Comparison of ENCODE assay signal across 8 cellular contexts in the genomic region with DNA sequence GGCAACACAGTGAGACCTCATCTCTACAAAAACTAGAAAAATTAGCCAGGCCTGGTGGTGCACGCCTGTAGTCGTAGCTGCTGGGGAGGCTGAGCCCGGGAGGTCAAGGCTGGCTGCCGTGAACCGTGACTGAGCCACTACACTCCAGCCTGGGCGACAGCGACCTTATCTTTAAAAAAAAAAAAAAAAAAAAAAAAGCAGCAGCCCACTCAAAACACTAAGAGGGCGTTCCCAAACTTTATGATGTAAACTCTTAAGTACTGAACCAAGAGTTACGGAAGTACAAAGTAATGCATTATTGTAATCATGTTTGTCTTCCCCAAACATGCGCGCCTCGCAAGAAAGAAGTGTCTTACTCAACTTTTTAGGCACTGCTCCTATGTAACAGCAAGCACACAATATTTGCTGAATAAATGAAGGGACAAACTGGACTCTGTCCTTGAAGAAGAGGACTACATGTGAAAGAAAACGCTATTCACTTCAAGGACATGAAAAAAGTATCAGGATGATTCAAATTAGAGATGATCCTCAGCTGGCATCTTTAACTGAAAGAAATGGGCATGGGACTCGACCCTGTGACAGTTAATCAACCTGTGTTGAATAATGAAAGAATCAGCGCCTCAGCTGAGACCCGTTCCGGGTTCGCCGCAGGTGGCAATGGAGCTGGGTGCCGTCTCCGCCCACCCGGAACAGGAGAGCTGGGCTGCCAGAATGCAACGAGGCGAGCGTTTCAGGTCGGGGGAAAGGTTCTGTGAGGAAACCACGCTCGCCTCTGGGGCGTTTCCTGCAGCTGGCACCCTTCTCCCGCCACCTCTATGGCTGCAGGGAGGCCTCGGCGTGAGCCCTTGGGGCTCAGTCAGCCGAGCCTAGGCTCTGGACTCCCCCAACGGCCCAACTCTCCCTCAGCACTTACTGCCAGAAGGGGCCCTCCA. TPM values are rescaled to one million over a fixed set of nuclear protein-coding genes. Genes with fewer than 3 reads are reported as not detected.
DNase-seq lines count a peak whose midpoint lies in the region; ATAC-seq and TF ChIP-seq lines count a peak whose summit lies in the region.

No MANE protein-coding gene starts in this region.

- no peak overlapping the region for H3K4ac ChIP-seq in neuronal stem cell (ENCODE audit: low read length)

- H3K18ac ChIP-seq in neuronal stem cell (ENCODE audit: low read length): peak overlapping the region; percentile 94

- no peak overlapping the region for H2BK5ac ChIP-seq in neuronal stem cell (ENCODE audit: low read length)

- H3K4me1 Mint-ChIP-seq in CD4-positive, alpha-beta memory T cell: peaks cover 38 to 66% (median 49%) of the 10 kb centered on the region in 4 donors
- peaks cover 19% of the 10 kb centered on the region for H3K4me1 Mint-ChIP-seq in activated T-helper 17 cell treated with anti-CD3 and anti-CD28 coated beads, Interleukin-2, amount 50 U/mL, for 72 hours

- peaks cover 3% of the 10 kb centered on the region for H3K36me3 ChIP-seq in CD4-positive, alpha-beta memory T cell (ENCODE audit: insufficient read depth, low read length)
- H3K36me3 ChIP-seq in Peyer's patch (peaks cover 0 to 23% (median 0%) of the 10 kb centered on the region in 3 donors), neuronal stem cell (replicated peaks in 1 of 2; ENCODE audit: control insufficient read depth in 2 of 2, insufficient read depth in 2 of 2, low read length in 2 of 2) (peaks cover 0 to 26% of the 10 kb centered on the region in 2 donors)

- peak; percentile 85 to 92 (median 88) for DNase-seq in CD4-positive, alpha-beta memory T cell
- DNase-seq in HPDE6-E6E7 (ENCODE audit: extremely low spot score) (peak; percentile 61), Peyer's patch (peak; percentile 82 to 93 (median 88)), fibroblast of villous mesenchyme (ENCODE audit: low read depth) (peak; percentile 66), neuronal stem cell (ENCODE audit: low spot score) (no peak), superior temporal gyrus (ENCODE audit: extremely low spot score) (peak; percentile 39)

- ATAC-seq in GM19468 (IDR thresholded peaks at IDR 0.05; ENCODE audit: extremely low read depth, unreplicated experiment): peak; percentile 16
- ATAC-seq in activated T-helper 17 cell treated with anti-CD3 and anti-CD28 coated beads, Interleukin-2, amount 50 U/mL, for 72 hours (replicated peaks): peak; percentile 56

- intact Hi-C loops in CD4-positive, alpha-beta memory T cell (cut with micrococcal nuclease): loop anchor here (1.0 to 5.0 kb wide), 8 partner anchors 14 to 125 kb away; partner anchors contain the start of genes B2M, EIF3J and PATL2

- CTCF ChIA-PET in CD4-positive, alpha-beta memory T cell (lab: Charles Lee; ENCODE audit: partially characterized antibody): interaction anchor here (0.6 to 12.5 kb wide), 23 partner anchors 10 to 130 kb away, joined by 3 to 821 read pairs (median 7); partner anchors contain the start of genes B2M, PATL2 and TRIM69

- peak overlapping the region; percentile 81 for H3K4me2 ChIP-seq in neuronal stem cell (ENCODE audit: insufficient read depth, low read length, poor library complexity, severe bottlenecking)

- H3K4me1 ChIP-seq in CD4-positive, alpha-beta memory T cell (ENCODE audit: insufficient read depth, low read length): peaks cover 60% of the 10 kb centered on the region
- H3K4me1 ChIP-seq in Peyer's patch: peaks cover 0 to 12% (median 8%) of the 10 kb centered on the region in 4 donors
- peaks cover 1 to 5% of the 10 kb centered on the region in 2 donors for H3K4me1 ChIP-seq in neuronal stem cell (ENCODE audit: control insufficient read depth in 2 of 2, insufficient read depth in 1 of 2, low read depth in 1 of 2, low read length in 2 of 2)

- peak overlapping the region; percentile 96 for H3K27ac ChIP-seq in CD4-positive, alpha-beta memory T cell (ENCODE audit: low read depth, low read length)
- H3K27ac ChIP-seq in Peyer's patch (peak overlapping the region; percentile 96 to 100 (median 98)), neuronal stem cell (replicated peaks; ENCODE audit: low read length) (peak overlapping the region; percentile 58)

- TF ChIP-seq CTCF in Peyer's patch (IDR thresholded peaks at IDR 0.05) (no peak), fibroblast of villous mesenchyme (IDR thresholded peaks at IDR 0.05; ENCODE audit: insufficient read depth, low read depth, low read length) (no peak)

- POLR2A ChIA-PET in CD4-positive, alpha-beta memory T cell (lab: Charles Lee; ENCODE audit: partially characterized antibody): interaction anchor here (0.5 to 51.9 kb wide), 28 partner anchors 8 to 535 kb away, joined by 3 to 5737 read pairs (median 6); partner anchors contain the start of genes B2M, EIF3J, PATL2 and TRIM69

- peak overlapping the region; percentile 56 for H3K23ac ChIP-seq in neuronal stem cell (ENCODE audit: low read depth, low read length, poor library complexity)

- no peaks in the 10 kb centered on the region for H3K9me3 Mint-ChIP-seq in CD4-positive, alpha-beta memory T cell
- no peaks in the 10 kb centered on the region for H3K9me3 Mint-ChIP-seq in activated T-helper 17 cell treated with anti-CD3 and anti-CD28 coated beads, Interleukin-2, amount 50 U/mL, for 72 hours

- peak overlapping the region; percentile 49 for H4K8ac ChIP-seq in neuronal stem cell (ENCODE audit: low read depth, low read length)

- no peak overlapping the region for H4K91ac ChIP-seq in neuronal stem cell (ENCODE audit: low read depth, low read length, poor library complexity)

- peak overlapping the region; percentile 73 for H3K14ac ChIP-seq in neuronal stem cell (ENCODE audit: low read length)

- H3K27me3 Mint-ChIP-seq in CD4-positive, alpha-beta memory T cell: no peaks in the 10 kb centered on the region
- H3K27me3 Mint-ChIP-seq in activated T-helper 17 cell treated with anti-CD3 and anti-CD28 coated beads, Interleukin-2, amount 50 U/mL, for 72 hours: no peaks in the 10 kb centered on the region

- no peaks in the 10 kb centered on the region for H3K9me3 ChIP-seq in CD4-positive, alpha-beta memory T cell (ENCODE audit: control insufficient read depth in 1 of 2, low read length in 2 of 2)
- H3K9me3 ChIP-seq in Peyer's patch: no peaks in the 10 kb centered on the region
- no peaks in the 10 kb centered on the region for H3K9me3 ChIP-seq in neuronal stem cell (replicated peaks in 1 of 2; ENCODE audit: control insufficient read depth in 2 of 2, insufficient read depth in 1 of 2, low read depth in 1 of 2, low read length in 2 of 2)

- TF ChIP-seq POLR2A in Peyer's patch (IDR thresholded peaks at IDR 0.05): no peak

- H2AK5ac ChIP-seq in neuronal stem cell (ENCODE audit: low read depth, low read length): no peak overlapping the region

- H3K4me3 ChIP-seq in CD4-positive, alpha-beta memory T cell (ENCODE audit: low read length in 2 of 2): peak overlapping the region; percentile 49 to 81
- peak overlapping the region; percentile 84 to 98 (median 88) for H3K4me3 ChIP-seq in Peyer's patch
- peak overlapping the region; percentile 99 for H3K4me3 ChIP-seq in fibroblast of villous mesenchyme (ENCODE audit: low read depth, low read length)
- peak overlapping the region; percentile 86 to 96 for H3K4me3 ChIP-seq in neuronal stem cell (ENCODE audit: low read length in 2 of 2)

- no peak overlapping the region for H2BK15ac ChIP-seq in neuronal stem cell (ENCODE audit: low read length)

- H2BK120ac ChIP-seq in neuronal stem cell (ENCODE audit: low read depth, low read length): no peak overlapping the region

- H2AFZ ChIP-seq in neuronal stem cell (ENCODE audit: low read length): peak overlapping the region; percentile 94

- peaks cover 12 to 24% of the 10 kb centered on the region in 2 donors for H3K36me3 Mint-ChIP-seq in CD4-positive, alpha-beta memory T cell
- H3K36me3 Mint-ChIP-seq in activated T-helper 17 cell treated with anti-CD3 and anti-CD28 coated beads, Interleukin-2, amount 50 U/mL, for 72 hours (ENCODE audit: low read depth): peaks cover 55% of the 10 kb centered on the region

- peak overlapping the region; percentile 94 for H3K9ac ChIP-seq in neuronal stem cell (ENCODE audit: low read depth, low read length, poor library complexity)

- peak overlapping the region; percentile 93 to 100 (median 97) for H3K27ac Mint-ChIP-seq in CD4-positive, alpha-beta memory T cell
- H3K27ac Mint-ChIP-seq in activated T-helper 17 cell treated with anti-CD3 and anti-CD28 coated beads, Interleukin-2, amount 50 U/mL, for 72 hours: peak overlapping the region; percentile 97

- H3K79me1 ChIP-seq in neuronal stem cell (ENCODE audit: low read depth, low read length): peaks cover 2% of the 10 kb centered on the region

- no CpG with 5 or more reads among the region's 34 CpGs for WGBS in neuronal stem cell (ENCODE audit: extremely low coverage in 2 of 2, insufficient read length in 2 of 2, insufficient replicate concordance in 1 of 2), 2 donors

- H3K27me3 ChIP-seq in CD4-positive, alpha-beta memory T cell (ENCODE audit: insufficient read depth, low read length): no peaks in the 10 kb centered on the region
- no peaks in the 10 kb centered on the region for H3K27me3 ChIP-seq in Peyer's patch
- peaks cover 0 to 5% (median 0%) of the 10 kb centered on the region in 3 experiments for H3K27me3 ChIP-seq in neuronal stem cell (ENCODE audit: control insufficient read depth in 3 of 3, insufficient read depth in 3 of 3, low read depth in 1 of 3, low read length in 3 of 3)

- peak overlapping the region; percentile 94 to 99 (median 98) for H3K4me3 Mint-ChIP-seq in CD4-positive, alpha-beta memory T cell
- H3K4me3 Mint-ChIP-seq in activated T-helper 17 cell treated with anti-CD3 and anti-CD28 coated beads, Interleukin-2, amount 50 U/mL, for 72 hours: peak overlapping the region; percentile 94

- H2BK12ac ChIP-seq in neuronal stem cell (ENCODE audit: low read length): no peak overlapping the region

RNA-seq across cellular contexts. Expression of gene SPG11, which starts 0.7 kb away (rescaled TPM):
- 100 to 1,000 TPM; 112 to 121 TPM for total RNA-seq in CD4-positive, alpha-beta memory T cell
- polyA plus RNA-seq in CD4-positive, alpha-beta memory T cell: 10 to 100 TPM; 12.2 to 26.8 TPM
- total RNA-seq in Peyer's patch (100 to 1,000 TPM; 125 to 215 (median 167) TPM), fibroblast of villous mesenchyme (75.4 and 80.7 TPM in 2 replicates)
- 10 to 100 TPM; 55.7 to 98.4 TPM for total RNA-seq in activated T-helper 17 cell treated with anti-CD3 and anti-CD28 coated beads, Interleukin-2, amount 50 U/mL, for 72 hours
- 13.6 TPM for polyA plus RNA-seq in neuronal stem cell (2013, experiment 1 of 2)
- 18.0 TPM for polyA plus RNA-seq in neuronal stem cell (2013, experiment 2 of 2)

RNA-seq across cellular contexts. Expression of gene PATL2, which starts 48.4 kb away (rescaled TPM):
- 10 to 100 TPM; 62.1 to 62.8 TPM for total RNA-seq in CD4-positive, alpha-beta memory T cell
- 1 to 10 TPM; 5.7 to 7.5 TPM for polyA plus RNA-seq in CD4-positive, alpha-beta memory T cell
- total RNA-seq in Peyer's patch (10 to 100 TPM in 2 of 4 donors, 1 to 10 TPM in 2; 4.0 to 35.5 (median 9.5) TPM), fibroblast of villous mesenchyme (0.86 and 0.97 TPM in 2 replicates)
- 10 to 100 TPM in 1 of 2 donors, 1 to 10 TPM in 1; 7.9 to 38.5 TPM for total RNA-seq in activated T-helper 17 cell treated with anti-CD3 and anti-CD28 coated beads, Interleukin-2, amount 50 U/mL, for 72 hours
- polyA plus RNA-seq in neuronal stem cell (2013, experiment 1 of 2): 0.49 TPM
- 0.53 TPM for polyA plus RNA-seq in neuronal stem cell (2013, experiment 2 of 2)

RNA-seq across cellular contexts. Expression of gene B2M, which starts 48.6 kb away (rescaled TPM):
- 1,000 to 10,000 TPM; 7,421 to 7,929 TPM for total RNA-seq in CD4-positive, alpha-beta memory T cell
- polyA plus RNA-seq in CD4-positive, alpha-beta memory T cell: over 10,000 TPM; 34,708 to 62,423 TPM
- over 10,000 TPM in 1 of 4 donors, 1,000 to 10,000 TPM in 3; 2,244 to 13,999 (median 5,894) TPM for total RNA-seq in Peyer's patch
- 1,000 to 10,000 TPM; 4,659 to 6,253 TPM for total RNA-seq in activated T-helper 17 cell treated with anti-CD3 and anti-CD28 coated beads, Interleukin-2, amount 50 U/mL, for 72 hours
- 2,255 and 2,821 TPM in 2 replicates for total RNA-seq in fibroblast of villous mesenchyme
- polyA plus RNA-seq in neuronal stem cell (2013, experiment 1 of 2): 81.4 TPM
- polyA plus RNA-seq in neuronal stem cell (2013, experiment 2 of 2): 82.3 TPM
